26 cellular contexts compared by ENCODE assay signal in genomic region chr14:100731011-100731670, GRCh38. TPM values are rescaled to one million over a fixed set of nuclear protein-coding genes. Genes with fewer than 3 reads are reported as not detected.
"Had no signal": no experiment of that assay in that cellular context is flagged by ENCODE, and none has a peak within 500 bp of the region (broad histone marks: within the 10 kb centered on the region; RNA-seq: fewer than 3 reads in every experiment).

No MANE protein-coding gene starts in this region.

- ATAC-seq: activated CD8-positive, alpha-beta memory T cell treated with anti-CD3 and anti-CD28 coated beads, Interleukin-2, amount 10 ng/mL, durations not matched to agents 7 days and 5 days; K562; T-helper 17 cell; WTC11 had no signal

- DNase-seq: activated CD4-positive, alpha-beta T cell treated with anti-CD3 and anti-CD28 coated beads, Interleukin-2, amount 10 ng/mL, durations not matched to agents 24 days and 14 days; activated CD4-positive, alpha-beta T cell treated with anti-CD3 and anti-CD28 coated beads, Interleukin-2, amount 50 U/mL, for 48 hours; activated CD4-positive, CD25-positive, alpha-beta regulatory T cell treated with anti-CD3 and anti-CD28 coated beads, Interleukin-2, amount 50 U/mL, for 72 hours; activated CD8-positive, alpha-beta memory T cell treated with anti-CD3 and anti-CD28 coated beads, Interleukin-2, amount 10 ng/mL, durations not matched to agents 7 days and 5 days; activated effector memory CD4-positive, alpha-beta T cell treated with Interleukin-2 at 50 U/mL for 16 hours; activated naive CD4-positive, alpha-beta T cell; activated T-cell treated with anti-CD3 and anti-CD28 coated beads, Interleukin-2, amount 50 U/mL, for 24 hours; Karpas-422; MM.1S; NCI-H1105; NCI-H1436; NCI-H1694 treated with DMSO at 0.1 percent for 48 hours; NCI-H2081; NCI-H446; NCI-H524; T-helper 17 cell; T-helper 9 cell had no signal

- H3K4me3 Mint-ChIP-seq: activated CD4-positive, alpha-beta T cell treated with anti-CD3 and anti-CD28 coated beads, Interleukin-2, amount 10 ng/mL, durations not matched to agents 24 days and 14 days; activated CD8-positive, alpha-beta memory T cell treated with anti-CD3 and anti-CD28 coated beads, Interleukin-2, amount 10 ng/mL, durations not matched to agents 7 days and 5 days; activated naive CD4-positive, alpha-beta T cell treated with anti-CD3 and anti-CD28 coated beads, Interleukin-2, amount 50 U/mL, for 24 hours; activated T-cell treated with anti-CD3 and anti-CD28 coated beads, Interleukin-2, amount 50 U/mL, for 24 hours; activated T-helper 1 cell treated with anti-CD3 and anti-CD28 coated beads, Interleukin-12 subunit alpha, Interleukin-12 subunit beta, Interleukin-2, Interleukin-4 antibody, amounts not matched to agents 30 ng/mL and 10 ng/mL and 1 ng/mL, durations not matched to agents 14 hours and 24 hours and 36 hours; T-helper 17 cell; WTC11 had no signal

- H3K27ac ChIP-seq: breast epithelium, Peyer's patch, RWPE1, SJSA1 had no signal

- H3K9me3 ChIP-seq: breast epithelium, Peyer's patch, SJSA1 had no signal

- H3K27me3 ChIP-seq: Peyer's patch had no signal

- H3K27ac Mint-ChIP-seq: activated CD4-positive, alpha-beta T cell treated with anti-CD3 and anti-CD28 coated beads, Interleukin-2, amount 10 ng/mL, durations not matched to agents 24 days and 14 days; activated CD8-positive, alpha-beta memory T cell treated with anti-CD3 and anti-CD28 coated beads, Interleukin-2, amount 10 ng/mL, durations not matched to agents 7 days and 5 days; activated naive CD4-positive, alpha-beta T cell treated with anti-CD3 and anti-CD28 coated beads, Interleukin-2, amount 50 U/mL, for 24 hours; activated T-cell treated with anti-CD3 and anti-CD28 coated beads, Interleukin-2, amount 50 U/mL, for 24 hours; activated T-helper 1 cell treated with anti-CD3 and anti-CD28 coated beads, Interleukin-12 subunit alpha, Interleukin-12 subunit beta, Interleukin-2, Interleukin-4 antibody, amounts not matched to agents 30 ng/mL and 10 ng/mL and 1 ng/mL, durations not matched to agents 14 hours and 24 hours and 36 hours; T-helper 17 cell; WTC11 had no signal

- H3K4me3 ChIP-seq: breast epithelium, K562, Peyer's patch, SJSA1 had no signal

- H3K9me3 Mint-ChIP-seq: activated CD4-positive, alpha-beta T cell treated with anti-CD3 and anti-CD28 coated beads, Interleukin-2, amount 10 ng/mL, durations not matched to agents 24 days and 14 days; activated naive CD4-positive, alpha-beta T cell treated with anti-CD3 and anti-CD28 coated beads, Interleukin-2, amount 50 U/mL, for 24 hours; activated T-cell treated with anti-CD3 and anti-CD28 coated beads, Interleukin-2, amount 50 U/mL, for 24 hours; activated T-helper 1 cell treated with anti-CD3 and anti-CD28 coated beads, Interleukin-12 subunit alpha, Interleukin-12 subunit beta, Interleukin-2, Interleukin-4 antibody, amounts not matched to agents 30 ng/mL and 10 ng/mL and 1 ng/mL, durations not matched to agents 14 hours and 24 hours and 36 hours; WTC11 had no signal

- H3K4me1 Mint-ChIP-seq: activated CD4-positive, alpha-beta T cell treated with anti-CD3 and anti-CD28 coated beads, Interleukin-2, amount 10 ng/mL, durations not matched to agents 24 days and 14 days; activated CD8-positive, alpha-beta memory T cell treated with anti-CD3 and anti-CD28 coated beads, Interleukin-2, amount 10 ng/mL, durations not matched to agents 7 days and 5 days; activated naive CD4-positive, alpha-beta T cell treated with anti-CD3 and anti-CD28 coated beads, Interleukin-2, amount 50 U/mL, for 24 hours had no signal

- H3K36me3 ChIP-seq: breast epithelium, Peyer's patch, SJSA1 had no signal

- FAIRE-seq: K562 had no signal

- H3K36me3 Mint-ChIP-seq: activated CD8-positive, alpha-beta memory T cell treated with anti-CD3 and anti-CD28 coated beads, Interleukin-2, amount 10 ng/mL, durations not matched to agents 7 days and 5 days; activated naive CD4-positive, alpha-beta T cell treated with anti-CD3 and anti-CD28 coated beads, Interleukin-2, amount 50 U/mL, for 24 hours; WTC11 had no signal

RNA-seq across cellular contexts. Expression of gene DLK1, which starts 4.4 kb away (rescaled TPM):
- total RNA-seq: activated CD4-positive, alpha-beta T cell treated with anti-CD3 and anti-CD28 coated beads, Interleukin-2, amount 10 ng/mL, durations not matched to agents 24 days and 14 days; activated CD8-positive, alpha-beta memory T cell treated with anti-CD3 and anti-CD28 coated beads, Interleukin-2, amount 10 ng/mL, durations not matched to agents 7 days and 5 days; activated T-helper 1 cell treated with anti-CD3 and anti-CD28 coated beads, Interleukin-12 subunit alpha, Interleukin-12 subunit beta, Interleukin-2, Interleukin-4 antibody, amounts not matched to agents 30 ng/mL and 10 ng/mL and 1 ng/mL, durations not matched to agents 14 hours and 24 hours and 36 hours; aorta; Peyer's patch; SJSA1 had no signal
